In genomic region chr19:56245062-56245740, GRCh38 we compare ENCODE assay signal across 22 cellular contexts.
A peak's percentile ranks its signal among the peaks of the same experiment; 100 is the strongest.
DNase-seq lines count a peak whose midpoint lies in the region; ATAC-seq, FAIRE-seq and TF ChIP-seq lines count a peak whose summit lies in the region.
"Had no signal": no experiment of that assay in that cellular context is flagged by ENCODE, and none has a peak within 500 bp of the region (broad histone marks: within the 10 kb centered on the region; RNA-seq: fewer than 3 reads in every experiment).

No MANE protein-coding gene starts in this region.

- no peak for FAIRE-seq in H54 (lab: Jason Lieb, UNC)
- FAIRE-seq: A204.1, GM12878 had no signal

- no peaks in the 10 kb centered on the region for H3K4me1 ChIP-seq in RWPE2 (ENCODE audit: insufficient read depth, poor library complexity, severe bottlenecking)
- H3K4me1 ChIP-seq: BLaER1 treated with 17β-estradiol and CSF1 and Interleukin-3, amounts not matched to agents 10 nM and 100 nM; left lung had no signal

- TF ChIP-seq CTCF in RWPE2 (IDR thresholded peaks at IDR 0.05; ENCODE audit: poor library complexity, severe bottlenecking), result no peak

- H3K27me3 ChIP-seq in RWPE2 (ENCODE audit: insufficient read depth, poor library complexity, severe bottlenecking), result no peaks in the 10 kb centered on the region
- H3K27me3 ChIP-seq: BLaER1 treated with 17β-estradiol and CSF1 and Interleukin-3, amounts not matched to agents 10 nM and 100 nM; left lung had no signal

- no peaks in the 10 kb centered on the region for H3K36me3 ChIP-seq in RWPE2 (ENCODE audit: low read depth)
- H3K36me3 ChIP-seq: BLaER1 treated with 17β-estradiol and CSF1 and Interleukin-3, amounts not matched to agents 10 nM and 100 nM; left lung had no signal

- peak; percentile 41 for DNase-seq in 8988T
- peak; percentile 64 for DNase-seq in H54 (ENCODE audit: insufficient read length, low spot score)
- DNase-seq in RWPE2 (ENCODE audit: low spot score), result no peak
- peak; percentile 3 for DNase-seq in iris pigment epithelial cell (ENCODE audit: low read depth)
- DNase-seq in MV-4-11 (lab: John Stamatoyannopoulos, UW), result no peak
- DNase-seq in NCI-H510A (lab: John Stamatoyannopoulos, UW), result no peak
- DNase-seq: activated CD4-positive, CD25-positive, alpha-beta regulatory T cell treated with anti-CD3 and anti-CD28 coated beads, Interleukin-2, amount 50 U/mL, for 72 hours; activated CD8-positive, alpha-beta memory T cell treated with anti-CD3 and anti-CD28 coated beads for 24 hours; activated naive CD4-positive, alpha-beta T cell treated with anti-CD3 and anti-CD28 coated beads, Interleukin-2, amount 50 U/mL, for 16 hours; activated T-cell treated with anti-CD3 and anti-CD28 coated beads, Interleukin-2, amount 50 U/mL, for 48 hours; aorta; GDM1; left lung; NCI-H2107; NCI-H526; stimulated activated CD4-positive, alpha-beta T cell treated with anti-CD3 and anti-CD28 coated beads, Interleukin-12 subunit alpha, Interleukin-12 subunit beta, amount 100 ng/mL, for 4 hours; SW 1271 had no signal

- no peaks in the 10 kb centered on the region for H3K9me3 ChIP-seq in RWPE2 (ENCODE audit: severe bottlenecking)
- H3K9me3 ChIP-seq: BLaER1 treated with 17β-estradiol and CSF1 and Interleukin-3, amounts not matched to agents 10 nM and 100 nM; left lung had no signal

- H3K27ac ChIP-seq in RWPE2 (ENCODE audit: poor library complexity, severe bottlenecking), result no peak overlapping the region
- H3K27ac ChIP-seq: BLaER1 treated with 17β-estradiol and CSF1 and Interleukin-3, amounts not matched to agents 10 nM and 100 nM; left lung had no signal

- ATAC-seq in RWPE2 (ENCODE audit: low read depth) (peak; percentile 58; the same call in 1 of the 3 replicates), HG02759 (IDR thresholded peaks at IDR 0.05; ENCODE audit: unreplicated experiment) (no peak), HG03432 (IDR thresholded peaks at IDR 0.05; ENCODE audit: unreplicated experiment) (no peak)
- ATAC-seq: GM12878, left lung had no signal

- TF ChIP-seq POLR2A in H54 (IDR thresholded peaks at IDR 0.05; ENCODE audit: low read depth, low read length), result no peak

- no peak overlapping the region for H3K4me3 ChIP-seq in RWPE2 (ENCODE audit: severe bottlenecking)
- H3K4me3 ChIP-seq: BLaER1 treated with 17β-estradiol and CSF1 and Interleukin-3, amounts not matched to agents 10 nM and 100 nM; GM12878; left lung had no signal

Comparison
In these comparisons a context has a peak if more than half of its experiments do, and no peak if none do; other contexts are left out.
1. DNase-seq: peak in 8988T (single experiment), H54 (single experiment) and iris pigment epithelial cell (single experiment); none in RWPE2 (single experiment), MV-4-11 (single experiment) and NCI-H510A (single experiment).